ENCODE assay signal across 8 cellular contexts in genomic region chr1:201530741-201531521, GRCh38. TPM values are rescaled to one million over a fixed set of nuclear protein-coding genes. Genes with fewer than 3 reads are reported as not detected.
DNase-seq lines count a peak whose midpoint lies in the region; ATAC-seq lines count a peak whose summit lies in the region.

No MANE protein-coding gene starts in this region.

- H2AK5ac ChIP-seq in trophoblast cell (ENCODE audit: low read length), result peak overlapping the region; percentile 33

- H2BK120ac ChIP-seq in trophoblast cell (ENCODE audit: insufficient read depth, low read length, poor library complexity), result peak overlapping the region; percentile 52

- no peak overlapping the region for H3K27ac ChIP-seq in trophoblast cell (ENCODE audit: low read depth, low read length)

- H3K23ac ChIP-seq in trophoblast cell (ENCODE audit: low read length), result no peak overlapping the region

- H2AFZ ChIP-seq in trophoblast cell (ENCODE audit: insufficient read depth, low read length, poor library complexity), result no peak overlapping the region

- peak; percentile 93 for DNase-seq in AG20443 (ENCODE audit: low spot score)
- DNase-seq in GOT3 (lab: John Stamatoyannopoulos, UW), result peak; percentile 99
- peak; percentile 47 to 79 for DNase-seq in NCI-H524 (lab: John Stamatoyannopoulos, UW)
- peak; percentile 71 to 74 for DNase-seq in activated T-cell treated with anti-CD3 and anti-CD28 coated beads, Interleukin-2, amount 50 U/mL, for 48 hours
- DNase-seq in globus pallidus (ENCODE audit: low spot score), result peak; percentile 86
- peak; percentile 77 to 89 for DNase-seq in trophoblast cell

- peaks cover 17% of the 10 kb centered on the region for H3K79me1 ChIP-seq in trophoblast cell (ENCODE audit: low read length)

- H3K36me3 ChIP-seq in trophoblast cell (ENCODE audit: control insufficient read depth in 1 of 2, insufficient read depth in 2 of 2, low read length in 2 of 2), result no peaks in the 10 kb centered on the region

- H3K4ac ChIP-seq in trophoblast cell (ENCODE audit: low read depth, low read length), result no peak overlapping the region

- H3K27me3 ChIP-seq in trophoblast cell (ENCODE audit: insufficient read depth, low read length), result no peaks in the 10 kb centered on the region

- H4K91ac ChIP-seq in trophoblast cell (ENCODE audit: low read depth, low read length), result peak overlapping the region; percentile 64

- H3K9me3 ChIP-seq in trophoblast cell (ENCODE audit: insufficient read depth, low read depth, low read length), result no peaks in the 10 kb centered on the region

- no CpG with 5 or more reads among the region's 25 CpGs for WGBS in trophoblast cell (ENCODE audit: extremely low coverage, insufficient coverage, insufficient read length)

- no peak overlapping the region for H4K8ac ChIP-seq in trophoblast cell (ENCODE audit: low read depth, low read length)

- H4K12ac ChIP-seq in trophoblast cell (ENCODE audit: low read depth, low read length), result no peak overlapping the region

- H3K4me1 ChIP-seq in trophoblast cell (ENCODE audit: control insufficient read depth in 1 of 2, insufficient read depth in 2 of 2, low read length in 2 of 2), result peaks cover 11 to 26% of the 10 kb centered on the region in 2 experiments

- ATAC-seq in GM18907 (IDR thresholded peaks at IDR 0.05; ENCODE audit: unreplicated experiment), result no peak
- ATAC-seq in GM21423 (IDR thresholded peaks at IDR 0.05; ENCODE audit: unreplicated experiment), result no peak

- H3K18ac ChIP-seq in trophoblast cell (ENCODE audit: low read length), result peak overlapping the region; percentile 28

- H3K79me2 ChIP-seq in trophoblast cell (ENCODE audit: control insufficient read depth, insufficient read depth, low read length, poor library complexity), result no peaks in the 10 kb centered on the region

- peak overlapping the region; percentile 15 for H2BK5ac ChIP-seq in trophoblast cell (ENCODE audit: low read depth, low read length, poor library complexity)

- peak overlapping the region; percentile 8 for H3K14ac ChIP-seq in trophoblast cell (ENCODE audit: low read length)

- H3K4me2 ChIP-seq in trophoblast cell (ENCODE audit: low read length), result no peak overlapping the region

- H3K4me3 ChIP-seq in trophoblast cell (ENCODE audit: low read depth, low read length), result no peak overlapping the region

- H3K9ac ChIP-seq in trophoblast cell (ENCODE audit: low read length), result no peak overlapping the region

- peak overlapping the region; percentile 85 for H2BK12ac ChIP-seq in trophoblast cell (ENCODE audit: low read length)

RNA-seq across cellular contexts. Expression of gene NAV1, which starts 8.0 kb away (rescaled TPM):
- polyA plus RNA-seq in trophoblast cell (2013), result 38.9 and 40.5 TPM in 2 replicates

RNA-seq across cellular contexts. Expression of gene CSRP1, which starts 24.0 kb away (rescaled TPM):
- polyA plus RNA-seq in trophoblast cell (2013), result 326 and 348 TPM in 2 replicates
